Comparison of ENCODE assay signal across 7 cellular contexts in genomic region chr16:81004646-81005353, GRCh38. TPM values are rescaled to one million over a fixed set of nuclear protein-coding genes. Genes with fewer than 3 reads are reported as not detected.
DNase-seq lines count a peak whose midpoint lies in the region; ATAC-seq and TF ChIP-seq lines count a peak whose summit lies in the region.

No MANE protein-coding gene starts in this region.

- no peaks in the 10 kb centered on the region for H3K27me3 Mint-ChIP-seq in type B pancreatic cell

- H4K8ac ChIP-seq in mesenchymal stem cell (ENCODE audit: low read length), result no peak overlapping the region

- H3K4ac ChIP-seq in mesenchymal stem cell (ENCODE audit: low read depth in 1 of 2, low read length in 2 of 2), result no peak overlapping the region

- no peaks in the 10 kb centered on the region for H3K36me3 Mint-ChIP-seq in type B pancreatic cell

- H3K36me3 ChIP-seq in Peyer's patch (no peaks in the 10 kb centered on the region), mesenchymal stem cell (ENCODE audit: control insufficient read depth in 1 of 2, insufficient read depth in 2 of 2, low read depth in 1 of 2, low read length in 2 of 2) (no peaks in the 10 kb centered on the region)

- H3K9ac ChIP-seq in mesenchymal stem cell (ENCODE audit: low read length), result peak overlapping the region; percentile 81

- no peak for TF ChIP-seq POLR2A in Peyer's patch (IDR thresholded peaks at IDR 0.05)

- H3K9me3 ChIP-seq in Peyer's patch (no peaks in the 10 kb centered on the region), mesenchymal stem cell (ENCODE audit: control insufficient read depth, low read length) (no peaks in the 10 kb centered on the region)

- H3K27ac Mint-ChIP-seq in type B pancreatic cell, result peak overlapping the region; percentile 89

- H2BK12ac ChIP-seq in mesenchymal stem cell (ENCODE audit: low read length in 2 of 2), result no peak overlapping the region

- peaks cover 11% of the 10 kb centered on the region for H3K79me1 ChIP-seq in mesenchymal stem cell (replicated peaks; ENCODE audit: low read length, poor library complexity, severe bottlenecking)

- H2BK120ac ChIP-seq in mesenchymal stem cell (ENCODE audit: low read depth, low read length), result no peak overlapping the region

- no peak overlapping the region for H2AFZ ChIP-seq in mesenchymal stem cell (ENCODE audit: low read depth, low read length)

- H3K4me1 ChIP-seq in Peyer's patch (peaks cover 0 to 16% (median 3%) of the 10 kb centered on the region in 4 donors), mesenchymal stem cell (ENCODE audit: control insufficient read depth, insufficient read depth, low read depth, low read length) (peaks cover 12% of the 10 kb centered on the region)

- H3K9me3 Mint-ChIP-seq in type B pancreatic cell, result no peaks in the 10 kb centered on the region

- H3K18ac ChIP-seq in mesenchymal stem cell (ENCODE audit: low read depth in 1 of 2, low read length in 2 of 2), result no peak overlapping the region

- WGBS in mesenchymal stem cell, result 66% methylated on average over 12 of the region's 14 CpGs

- H2BK5ac ChIP-seq in mesenchymal stem cell (ENCODE audit: low read depth, low read length, poor library complexity, severe bottlenecking), result peak overlapping the region; percentile 31

- no peak overlapping the region for H4K91ac ChIP-seq in mesenchymal stem cell (ENCODE audit: low read length)

- H3K23ac ChIP-seq in mesenchymal stem cell (ENCODE audit: low read length in 2 of 2), result peak overlapping the region in 1 of 2 experiments; percentile 72

- ATAC-seq in GM19328 (IDR thresholded peaks at IDR 0.05; ENCODE audit: unreplicated experiment), result no peak

- H3K4me3 ChIP-seq in HL-60 (replicated peaks; ENCODE audit: insufficient read depth, low read length), result peak overlapping the region; percentile 88
- peak overlapping the region; percentile 3 to 45 (median 26) for H3K4me3 ChIP-seq in Peyer's patch
- H3K4me3 ChIP-seq in cardiac fibroblast (replicated peaks in 1 of 2; ENCODE audit: low read depth in 2 of 2, low read length in 2 of 2), result peak overlapping the region in 1 of 2 donors; percentile 98
- peak overlapping the region in 1 of 2 experiments; percentile 96 for H3K4me3 ChIP-seq in mesenchymal stem cell (ENCODE audit: insufficient read depth in 1 of 2, low read depth in 1 of 2, low read length in 2 of 2)

- no peak for TF ChIP-seq CTCF in HL-60 (IDR thresholded peaks at IDR 0.05; ENCODE audit: insufficient read depth, low read length)
- peak; percentile 48 to 77 (median 71) for TF ChIP-seq CTCF in Peyer's patch (IDR thresholded peaks at IDR 0.05)
- peak; percentile 42 for TF ChIP-seq CTCF in cardiac fibroblast (IDR thresholded peaks at IDR 0.05; ENCODE audit: low read depth, low read length)
- peak; percentile 82 for TF ChIP-seq CTCF in type B pancreatic cell (conservative IDR thresholded peaks at IDR 0.05)

- peak overlapping the region; percentile 84 for H3K4me3 Mint-ChIP-seq in type B pancreatic cell

- H3K27ac ChIP-seq in HL-60 (replicated peaks) (peak overlapping the region; percentile 13; the same call in 1 of the 2 replicates), Peyer's patch (peak overlapping the region; percentile 33 to 72 (median 57)), mesenchymal stem cell (ENCODE audit: low read length, poor library complexity, severe bottlenecking) (no peak overlapping the region)

- H3K4me1 Mint-ChIP-seq in type B pancreatic cell (ENCODE audit: unreplicated experiment), result peaks cover 29% of the 10 kb centered on the region

- peak overlapping the region; percentile 50 for H3K4me2 ChIP-seq in mesenchymal stem cell (ENCODE audit: low read length, poor library complexity, severe bottlenecking)

- DNase-seq in DMS153 treated with DMSO at 0.1 percent for 48 hours (lab: John Stamatoyannopoulos, UW; ENCODE audit: unreplicated experiment) (peak; percentile 17), HL-60 (ENCODE audit: low read depth in 1 of 2, low spot score in 1 of 2) (peak in 1 of 2 experiments; percentile 49), Peyer's patch (peak in 1 of 3 donors; percentile 56), cardiac fibroblast (ENCODE audit: low read depth in 2 of 2) (peak; percentile 72 to 82), mesenchymal stem cell (peak; percentile 80), type B pancreatic cell (ENCODE audit: extremely low spot score, unreplicated experiment) (no peak)

- H2AK5ac ChIP-seq in mesenchymal stem cell (ENCODE audit: low read length, severe bottlenecking), result peak overlapping the region; percentile 65

- no peaks in the 10 kb centered on the region for H3K27me3 ChIP-seq in HL-60 (ENCODE audit: insufficient read depth, poor library complexity, severe bottlenecking)
- no peaks in the 10 kb centered on the region for H3K27me3 ChIP-seq in Peyer's patch
- no peaks in the 10 kb centered on the region for H3K27me3 ChIP-seq in mesenchymal stem cell (ENCODE audit: control insufficient read depth in 1 of 2, insufficient read depth in 1 of 2, low read length in 2 of 2)

- H3K14ac ChIP-seq in mesenchymal stem cell (ENCODE audit: low read length in 2 of 2), result no peak overlapping the region

- H2BK15ac ChIP-seq in mesenchymal stem cell (ENCODE audit: low read depth, poor library complexity, severe bottlenecking), result no peak overlapping the region

RNA-seq across cellular contexts. Expression of gene CMC2, which starts 1.9 kb away (rescaled TPM):
- total RNA-seq in Peyer's patch, result 10 to 100 TPM; 14.0 to 54.5 (median 34.3) TPM
- 98.2 TPM for polyA plus RNA-seq in mesenchymal stem cell (2013, experiment 1 of 2)
- 95.5 TPM for polyA plus RNA-seq in mesenchymal stem cell (2013, experiment 2 of 2)
- total RNA-seq in type B pancreatic cell (ENCODE audit: low replicate concordance), result 53.2 and 59.8 TPM in 2 replicates

RNA-seq across cellular contexts. Expression of gene CENPN, which starts 2.2 kb away (rescaled TPM):
- total RNA-seq in Peyer's patch (10 to 100 TPM in 1 of 4 donors, 1 to 10 TPM in 2, under 1 TPM in 1; 0.47 to 88.3 (median 3.5) TPM), type B pancreatic cell (ENCODE audit: low replicate concordance) (19.4 and 31.0 TPM in 2 replicates)
- polyA plus RNA-seq in mesenchymal stem cell (2013, experiment 1 of 2), result 14.6 TPM
- 10.3 TPM for polyA plus RNA-seq in mesenchymal stem cell (2013, experiment 2 of 2)

RNA-seq across cellular contexts. Expression of gene ATMIN, which starts 30.8 kb away (rescaled TPM):
- total RNA-seq in Peyer's patch (10 to 100 TPM; 25.6 to 37.0 (median 32.6) TPM), type B pancreatic cell (ENCODE audit: low replicate concordance) (47.0 and 61.7 TPM in 2 replicates)
- 29.0 TPM for polyA plus RNA-seq in mesenchymal stem cell (2013, experiment 1 of 2)
- 29.6 TPM for polyA plus RNA-seq in mesenchymal stem cell (2013, experiment 2 of 2)
